Comparison of ENCODE assay signal across 16 cellular contexts in genomic region chr11:121625784-121626506, GRCh38.
A peak's percentile ranks its signal among the peaks of the same experiment; 100 is the strongest.
DNase-seq lines count a peak whose midpoint lies in the region; ATAC-seq and TF ChIP-seq lines count a peak whose summit lies in the region.
"Had no signal": no experiment of that assay in that cellular context is flagged by ENCODE, and none has a peak within 500 bp of the region (broad histone marks: within the 10 kb centered on the region; RNA-seq: fewer than 3 reads in every experiment).

No MANE protein-coding gene starts in this region.

- no peaks in the 10 kb centered on the region for H3K9me3 ChIP-seq in IMR-90 (ENCODE audit: control insufficient read depth, insufficient read depth, low read length)
- H3K9me3 ChIP-seq in SK-N-SH: no peaks in the 10 kb centered on the region
- H3K9me3 ChIP-seq: adrenal gland had no signal

- H3K36me3 ChIP-seq in IMR-90 (ENCODE audit: control insufficient read depth, insufficient read depth, low read length): peaks cover 2% of the 10 kb centered on the region; the same call in 1 of the 2 replicates
- peaks cover 0 to 15% of the 10 kb centered on the region in 2 experiments for H3K36me3 ChIP-seq in SK-N-SH (replicated peaks in 1 of 2; ENCODE audit: control insufficient read depth in 1 of 2, insufficient read depth in 2 of 2, low read length in 1 of 2)

- H3K9me3 Mint-ChIP-seq in activated CD8-positive, alpha-beta T cell treated with anti-CD3 and anti-CD28 coated beads, Interleukin-2, amount 10 ng/mL, durations not matched to agents 7 days and 5 days (ENCODE audit: insufficient read depth): no peaks in the 10 kb centered on the region
- H3K9me3 Mint-ChIP-seq: immature natural killer cell, neural progenitor cell had no signal

- no peak overlapping the region for H3K9ac ChIP-seq in IMR-90 (ENCODE audit: low read depth, low read length)
- H3K9ac ChIP-seq in SK-N-SH: no peak overlapping the region
- H3K9ac ChIP-seq: neural progenitor cell had no signal

- no peak overlapping the region for H3K4me3 Mint-ChIP-seq in activated CD8-positive, alpha-beta T cell treated with anti-CD3 and anti-CD28 coated beads, Interleukin-2, amount 10 ng/mL, durations not matched to agents 7 days and 5 days
- H3K4me3 Mint-ChIP-seq: B cell, immature natural killer cell, neural progenitor cell had no signal

- no TSS peak for BruUV-seq in IMR-90 (replicated peaks; lab: Mats Ljungman, UMichigan)

- TF ChIP-seq RAD21 in IMR-90 (IDR thresholded peaks at IDR 0.05; ENCODE audit: low read length) (no peak), SK-N-SH (IDR thresholded peaks at IDR 0.05; ENCODE audit: low read length) (no peak)

- H4K5ac ChIP-seq in IMR-90 (ENCODE audit: low read depth, low read length): no peak overlapping the region

- no peak overlapping the region for H3K4me2 ChIP-seq in IMR-90 (ENCODE audit: low read depth, low read length)
- no peak overlapping the region for H3K4me2 ChIP-seq in SK-N-SH
- H3K4me2 ChIP-seq: neural progenitor cell had no signal

- WGBS in IMR-90 (ENCODE audit: extremely low coverage in 2 of 2, insufficient read length in 1 of 2), 2 experiments: no CpG with 5 or more reads among the region's 7 CpGs
- 87% methylated on average over 7 of the region's 7 CpGs for WGBS in SK-N-SH (ENCODE audit: low lambda C conversion rate)

- H3F3A ChIP-seq in SK-N-SH (replicated peaks; ENCODE audit: insufficient read depth): peaks cover 7% of the 10 kb centered on the region

- no peak overlapping the region for H2BK20ac ChIP-seq in IMR-90 (ENCODE audit: low read depth, low read length)

- H3K23ac ChIP-seq in IMR-90 (ENCODE audit: low read depth, low read length): no peak overlapping the region

- peaks cover 1% of the 10 kb centered on the region for H3K4me1 Mint-ChIP-seq in activated CD8-positive, alpha-beta T cell treated with anti-CD3 and anti-CD28 coated beads, Interleukin-2, amount 10 ng/mL, durations not matched to agents 7 days and 5 days (ENCODE audit: low read depth)
- H3K4me1 Mint-ChIP-seq: B cell, immature natural killer cell, neural progenitor cell had no signal

- no peaks in the 10 kb centered on the region for H3K79me1 ChIP-seq in IMR-90 (ENCODE audit: low read depth in 1 of 2, low read length in 2 of 2)

- H4K91ac ChIP-seq in IMR-90 (ENCODE audit: insufficient read depth, low read depth, low read length): no peak overlapping the region

- 0 out of 2 replicates have a peak, but pooled peaks cover 4% of the 10 kb centered on the region for H3K9me1 ChIP-seq in IMR-90 (ENCODE audit: insufficient read depth, low read length)

- ATAC-seq in IMR-90 (ENCODE audit: low read depth): no peak
- ATAC-seq in activated CD8-positive, alpha-beta T cell treated with anti-CD3 and anti-CD28 coated beads, Interleukin-2, amount 10 ng/mL, durations not matched to agents 7 days and 5 days: no peak

- H3K27me3 ChIP-seq in IMR-90 (ENCODE audit: control insufficient read depth, insufficient read depth, low read length) (no peaks in the 10 kb centered on the region), SK-N-SH (ENCODE audit: insufficient read depth) (no peaks in the 10 kb centered on the region)
- H3K27me3 ChIP-seq: adrenal gland, neural progenitor cell had no signal

- intact Hi-C loops in IMR-90 (cut with micrococcal nuclease): no loop called here

- TF ChIP-seq EP300 in SK-N-SH (IDR thresholded peaks at IDR 0.05; ENCODE audit: borderline replicate concordance in 1 of 2, low read depth in 1 of 2, low read length in 1 of 2): no peak

- H2BK15ac ChIP-seq in IMR-90 (ENCODE audit: low read depth, low read length): no peak overlapping the region; the same call in 2 of the 3 replicates

- H3K18ac ChIP-seq in IMR-90 (ENCODE audit: low read depth, low read length): no peak overlapping the region

- POLR2A ChIA-PET in IMR-90 (lab: Charles Lee; ENCODE audit: unreplicated experiment) (no interaction called here), SK-N-SH (lab: Yijun Ruan, JAX) (no interaction called here)
- POLR2A ChIA-PET in activated CD8-positive, alpha-beta T cell treated with anti-CD3 and anti-CD28 coated beads, Interleukin-2, amount 10 ng/mL, durations not matched to agents 7 days and 5 days (lab: Charles Lee): no interaction called here

- H3K9me2 ChIP-seq in SK-N-SH: no peaks in the 10 kb centered on the region

- H2AFZ ChIP-seq in IMR-90 (replicated peaks; ENCODE audit: low read length, poor library complexity) (no peak overlapping the region), SK-N-SH (ENCODE audit: low read depth) (no peak overlapping the region)
- H2AFZ ChIP-seq: neural progenitor cell had no signal

- H4K8ac ChIP-seq in IMR-90 (ENCODE audit: low read depth in 2 of 2, low read length in 2 of 2): no peak overlapping the region

- TF ChIP-seq CTCF in IMR-90 (conservative IDR thresholded peaks at IDR 0.05; ENCODE audit: low read depth, low read length): no peak
- TF ChIP-seq CTCF in SK-N-SH (IDR thresholded peaks at IDR 0.05): no peak

- no peak for TF ChIP-seq POLR2A in IMR-90 (IDR thresholded peaks at IDR 0.05; ENCODE audit: low read depth, low read length)

- H4K20me1 ChIP-seq in IMR-90 (ENCODE audit: insufficient read depth, low read length): no peaks in the 10 kb centered on the region
- no peaks in the 10 kb centered on the region for H4K20me1 ChIP-seq in SK-N-SH (ENCODE audit: insufficient read depth)

- in situ Hi-C loops in IMR-90 (cut with MboI; ENCODE audit: low sequenced_read_pairs): no loop called here

- no peak overlapping the region for H3K14ac ChIP-seq in IMR-90 (replicated peaks; ENCODE audit: low read depth, low read length)

- H3K27me3 Mint-ChIP-seq in activated CD8-positive, alpha-beta T cell treated with anti-CD3 and anti-CD28 coated beads, Interleukin-2, amount 10 ng/mL, durations not matched to agents 7 days and 5 days (ENCODE audit: low read depth): no peaks in the 10 kb centered on the region
- H3K27me3 Mint-ChIP-seq: B cell had no signal

- DNase-seq in IMR-90 (no peak), dermis blood vessel endothelial cell (peak; percentile 20), inferior parietal cortex (ENCODE audit: extremely low spot score) (peak; percentile 42), stromal cell of bone marrow (ENCODE audit: low read depth) (peak; percentile 39), NOMO-1 (lab: John Stamatoyannopoulos, UW; ENCODE audit: unreplicated experiment in 2 of 2) (no peak), SK-N-SH (no peak)
- no peak for DNase-seq in activated CD8-positive, alpha-beta T cell treated with anti-CD3 and anti-CD28 coated beads, Interleukin-2, amount 10 ng/mL, durations not matched to agents 7 days and 5 days
- DNase-seq: activated CD4-positive, alpha-beta T cell treated with anti-CD3 and anti-CD28 coated beads, Interleukin-2, amount 50 U/mL, for 4 hours; adrenal gland; immature natural killer cell; Karpas-422; NCI-H2171 treated with DMSO at 0.1 percent for 48 hours; NCI-H82; retina had no signal

- H3K27ac ChIP-seq in IMR-90 (ENCODE audit: insufficient read depth, low read length): no peak overlapping the region
- H3K27ac ChIP-seq in SK-N-SH (ENCODE audit: low read depth in 2 of 2, low read length in 1 of 2): no peak overlapping the region
- H3K27ac ChIP-seq: adrenal gland, neural progenitor cell had no signal

- no peak overlapping the region for H3K56ac ChIP-seq in IMR-90 (ENCODE audit: extremely low read depth, insufficient read depth, low read length)

- H3K36me3 Mint-ChIP-seq in activated CD8-positive, alpha-beta T cell treated with anti-CD3 and anti-CD28 coated beads, Interleukin-2, amount 10 ng/mL, durations not matched to agents 7 days and 5 days (ENCODE audit: low read depth): peaks cover 69% of the 10 kb centered on the region

- no peak overlapping the region for H2AK9ac ChIP-seq in IMR-90 (replicated peaks; ENCODE audit: low read depth, low read length, poor library complexity)

- no peak overlapping the region for H2BK5ac ChIP-seq in IMR-90 (ENCODE audit: low read depth, low read length, poor library complexity, severe bottlenecking)

- no peaks in the 10 kb centered on the region for H3K79me2 ChIP-seq in SK-N-SH (ENCODE audit: insufficient read depth)

- H3K4ac ChIP-seq in IMR-90 (ENCODE audit: low read depth, low read length): no peak overlapping the region; the same call in 1 of the 2 replicates

- CTCF ChIA-PET in IMR-90 (lab: Yijun Ruan, JAX): interaction anchor here (1.5 kb wide), 1 partner anchor 10 kb away, joined by 6 read pairs; no protein-coding TSS in a partner anchor
- CTCF ChIA-PET in activated CD8-positive, alpha-beta T cell treated with anti-CD3 and anti-CD28 coated beads, Interleukin-2, amount 10 ng/mL, durations not matched to agents 7 days and 5 days (lab: Charles Lee): interaction anchor here (0.7 kb wide), 1 partner anchor 309 kb away, joined by 3 read pairs; no protein-coding TSS in a partner anchor
- CTCF ChIA-PET in SK-N-SH (lab: Yijun Ruan, JAX): interaction anchor here (0.7 kb wide), 1 partner anchor 240 kb away, joined by 3 read pairs; no protein-coding TSS in a partner anchor

- H3K4me3 ChIP-seq in IMR-90 (ENCODE audit: insufficient read depth, low read depth, low read length): no peak overlapping the region
- H3K4me3 ChIP-seq in SK-N-SH (ENCODE audit: low read depth in 2 of 2, low read length in 1 of 2): no peak overlapping the region
- H3K4me3 ChIP-seq: adrenal gland, neural progenitor cell had no signal

- no peak overlapping the region for H3K27ac Mint-ChIP-seq in activated CD8-positive, alpha-beta T cell treated with anti-CD3 and anti-CD28 coated beads, Interleukin-2, amount 10 ng/mL, durations not matched to agents 7 days and 5 days
- H3K27ac Mint-ChIP-seq: B cell, neural progenitor cell had no signal

- no peak overlapping the region; the same call in 1 of the 2 replicates for H2BK120ac ChIP-seq in IMR-90 (ENCODE audit: low read depth, low read length)

- dilution Hi-C loops in IMR-90 (cut with HindIII; ENCODE audit: low sequenced_read_pairs, unreplicated experiment): no loop called here

- peaks cover 3% of the 10 kb centered on the region; the same call in 1 of the 2 replicates for H3K4me1 ChIP-seq in IMR-90 (ENCODE audit: control insufficient read depth, insufficient read depth, low read length)
- peaks cover 0 to 13% of the 10 kb centered on the region in 2 experiments; a peak in 2 of 4 replicates for H3K4me1 ChIP-seq in SK-N-SH (ENCODE audit: control insufficient read depth in 1 of 2, insufficient read depth in 2 of 2, low read depth in 1 of 2, low read length in 1 of 2)
- H3K4me1 ChIP-seq: adrenal gland, neural progenitor cell had no signal

- H2AK5ac ChIP-seq in IMR-90 (ENCODE audit: low read depth, low read length): no peak overlapping the region; the same call in 1 of the 2 replicates

TF ChIP-seq in SK-N-SH, 30 proteins besides CTCF, POLR2A, EP300 and RAD21 (continues in another document):
- no peak for TF ChIP-seq YY1 (IDR thresholded peaks at IDR 0.05; ENCODE audit: low read depth)
- no peak for TF ChIP-seq CHD2 (IDR thresholded peaks at IDR 0.05; ENCODE audit: low read length, partially characterized antibody)
- no peak for TF ChIP-seq GATA2 (CRISPR knock-in tag; IDR thresholded peaks at IDR 0.05)
- TF ChIP-seq RFX5 (IDR thresholded peaks at IDR 0.05; ENCODE audit: low read length): no peak
- no peak for TF ChIP-seq SMC3 (IDR thresholded peaks at IDR 0.05; ENCODE audit: low read depth, low read length)
- no peak for TF ChIP-seq MEF2A (IDR thresholded peaks at IDR 0.05; ENCODE audit: borderline replicate concordance, low read depth)
- no peak for TF ChIP-seq NFIC (IDR thresholded peaks at IDR 0.05; ENCODE audit: borderline replicate concordance)
- TF ChIP-seq TEAD4 (IDR thresholded peaks at IDR 0.05; ENCODE audit: borderline replicate concordance, insufficient read depth): no peak

Comparison
In these comparisons a context has a peak if more than half of its experiments do, and no peak if none do; other contexts are left out.
1. DNase-seq: peak in dermis blood vessel endothelial cell (single experiment), inferior parietal cortex (single experiment) and stromal cell of bone marrow (single experiment); none in IMR-90 (single experiment), activated CD8-positive, alpha-beta T cell treated with anti-CD3 and anti-CD28 coated beads, Interleukin-2, amount 10 ng/mL, durations not matched to agents 7 days and 5 days (single experiment), NOMO-1 (0 of 2) and SK-N-SH (single experiment).